ENCODE assay signal across 15 cellular contexts in genomic region chr11:133388975-133389568, GRCh38.
"Had no signal": no experiment of that assay in that cellular context is flagged by ENCODE, and none has a peak within 500 bp of the region (broad histone marks: within the 10 kb centered on the region; RNA-seq: fewer than 3 reads in every experiment).

No MANE protein-coding gene starts in this region.

- H3K4me3 ChIP-seq: esophagus squamous epithelium, right lobe of liver, stomach had no signal

- H3K9me3 ChIP-seq: esophagus squamous epithelium, right lobe of liver, stomach had no signal

- H3K36me3 ChIP-seq: esophagus squamous epithelium, right lobe of liver, stomach had no signal

- DNase-seq: activated CD4-positive, alpha-beta memory T cell treated with anti-CD3 and anti-CD28 coated beads for 36 hours; activated naive CD4-positive, alpha-beta T cell; activated naive CD8-positive, alpha-beta T cell treated with anti-CD3 and anti-CD28 coated beads for 36 hours; amniotic stem cell; effector CD8-positive, alpha-beta T cell; esophagus squamous epithelium; immature natural killer cell; naive thymus-derived CD8-positive, alpha-beta T cell; right lobe of liver; small intestine; stimulated activated CD4-positive, alpha-beta T cell treated with anti-CD3 and anti-CD28 coated beads, Interleukin-15, amount 100 ng/mL, for 24 hours; stimulated activated CD4-positive, alpha-beta T cell treated with anti-CD3 and anti-CD28 coated beads, Interleukin-2, amount 100 ng/mL, for 48 hours; stomach; trophoblast cell had no signal

- H3K27ac ChIP-seq: esophagus squamous epithelium, parathyroid adenoma, right lobe of liver, stomach had no signal

- H3K27me3 ChIP-seq: right lobe of liver, stomach had no signal

- H3K4me1 ChIP-seq: esophagus squamous epithelium, parathyroid adenoma, right lobe of liver, stomach had no signal

- ATAC-seq: naive thymus-derived CD8-positive, alpha-beta T cell; right lobe of liver had no signal
